1 cellular context compared by ENCODE assay signal in genomic region chr22:24976442-24977218, GRCh38.
A peak's percentile ranks its signal among the peaks of the same experiment; 100 is the strongest.
TF ChIP-seq lines count a peak whose summit lies in the region.

No MANE protein-coding gene starts in this region.

TF ChIP-seq in H1, 55 proteins besides CTCF, POLR2A, EP300 and RAD21:
- TF ChIP-seq KDM1A (IDR thresholded peaks at IDR 0.05; ENCODE audit: borderline replicate concordance, low read length) (peak; percentile 86; the same call in 1 of the 2 replicates), CTBP2 (IDR thresholded peaks at IDR 0.05; ENCODE audit: borderline replicate concordance, insufficient read depth, insufficient read length, low read length) (no peak)
